In genomic region chr10:77625379-77625778, GRCh38 we compare ENCODE assay signal across 24 cellular contexts. TPM values are rescaled to one million over a fixed set of nuclear protein-coding genes. Genes with fewer than 3 reads are reported as not detected.
DNase-seq lines count a peak whose midpoint lies in the region; ATAC-seq lines count a peak whose summit lies in the region.
"Had no signal": no experiment of that assay in that cellular context is flagged by ENCODE, and none has a peak within 500 bp of the region (broad histone marks: within the 10 kb centered on the region; RNA-seq: fewer than 3 reads in every experiment).

No MANE protein-coding gene starts in this region.

- peak; percentile 6 for DNase-seq in CD1c-positive myeloid dendritic cell (ENCODE audit: extremely low spot score)
- DNase-seq in SJSA1 (ENCODE audit: low read depth in 1 of 2, low spot score in 2 of 2) = no peak
- DNase-seq in medulla oblongata (ENCODE audit: extremely low spot score) = peak; percentile 66
- no peak for DNase-seq in sciatic nerve (ENCODE audit: low spot score)
- DNase-seq in T-helper 17 cell = no peak
- DNase-seq: activated CD8-positive, alpha-beta T cell treated with anti-CD3 and anti-CD28 coated beads, Interleukin-2, amount 10 ng/mL, durations not matched to agents 7 days and 5 days; activated T-cell treated with anti-CD3 and anti-CD28 coated beads, Interleukin-2, amount 50 U/mL, for 72 hours; EL; glutamatergic neuron; KBM-7; left ventricle myocardium inferior; NCI-H1417 treated with DMSO at 0.1 percent for 48 hours; NCI-H2171 treated with DMSO at 0.1 percent for 48 hours; NCI-H82; nucleus accumbens; stimulated activated CD4-positive, alpha-beta T cell treated with anti-CD3 and anti-CD28 coated beads, Interleukin-4, amount 100 ng/mL, for 1 hour; substantia nigra had no signal

- H3K9me3 ChIP-seq in SJSA1 (replicated peaks) (no peaks in the 10 kb centered on the region; the same call in 1 of the 2 replicates), T-helper 17 cell (ENCODE audit: control insufficient read depth, low read length, poor library complexity, severe bottlenecking) (no peaks in the 10 kb centered on the region)
- H3K9me3 ChIP-seq: HAP-1, left ventricle myocardium inferior had no signal

- peaks cover 31% of the 10 kb centered on the region for H3K27me3 Mint-ChIP-seq in T-helper 17 cell
- H3K27me3 Mint-ChIP-seq: brain had no signal

- 0 out of 2 replicates have a peak overlapping the region, but pooled peaks have one; percentile 42 for H3K27ac ChIP-seq in SJSA1
- H3K27ac ChIP-seq: left ventricle myocardium inferior, RWPE1 had no signal

- H3K36me3 Mint-ChIP-seq in T-helper 17 cell (ENCODE audit: low read depth) = no peaks in the 10 kb centered on the region
- H3K36me3 Mint-ChIP-seq: activated naive CD4-positive, alpha-beta T cell treated with anti-CD3 and anti-CD28 coated beads, Interleukin-2, amount 50 U/mL, for 72 hours had no signal

- no peak overlapping the region for H3K4me3 Mint-ChIP-seq in T-helper 17 cell
- H3K4me3 Mint-ChIP-seq: activated CD8-positive, alpha-beta T cell treated with anti-CD3 and anti-CD28 coated beads, Interleukin-2, amount 10 ng/mL, durations not matched to agents 7 days and 5 days; activated T-cell treated with anti-CD3 and anti-CD28 coated beads, Interleukin-2, amount 50 U/mL, for 72 hours; brain had no signal

- no peak overlapping the region for H3K4me3 ChIP-seq in SJSA1
- H3K4me3 ChIP-seq: HAP-1, left ventricle myocardium inferior had no signal

- H3K27ac Mint-ChIP-seq in T-helper 17 cell = no peak overlapping the region
- H3K27ac Mint-ChIP-seq: activated CD8-positive, alpha-beta T cell treated with anti-CD3 and anti-CD28 coated beads, Interleukin-2, amount 10 ng/mL, durations not matched to agents 7 days and 5 days; activated naive CD4-positive, alpha-beta T cell treated with anti-CD3 and anti-CD28 coated beads, Interleukin-2, amount 50 U/mL, for 72 hours; activated T-cell treated with anti-CD3 and anti-CD28 coated beads, Interleukin-2, amount 50 U/mL, for 72 hours; brain had no signal

- H3K27me3 ChIP-seq in SJSA1 (replicated peaks) = no peaks in the 10 kb centered on the region

- peak; percentile 36 for ATAC-seq in HG02759 (IDR thresholded peaks at IDR 0.05; ENCODE audit: unreplicated experiment)
- ATAC-seq in sciatic nerve = no peak
- no peak for ATAC-seq in T-helper 17 cell
- no peak for ATAC-seq in HG02852 (IDR thresholded peaks at IDR 0.05; ENCODE audit: unreplicated experiment)
- ATAC-seq in HG02763 (IDR thresholded peaks at IDR 0.05; ENCODE audit: unreplicated experiment) = no peak
- ATAC-seq: activated CD8-positive, alpha-beta T cell treated with anti-CD3 and anti-CD28 coated beads, Interleukin-2, amount 10 ng/mL, durations not matched to agents 7 days and 5 days; activated naive CD4-positive, alpha-beta T cell treated with anti-CD3 and anti-CD28 coated beads, Interleukin-2, amount 50 U/mL, for 72 hours; activated T-cell treated with anti-CD3 and anti-CD28 coated beads, Interleukin-2, amount 50 U/mL, for 72 hours had no signal

- H3K4me1 Mint-ChIP-seq in T-helper 17 cell = peaks cover 8% of the 10 kb centered on the region

- peaks cover 29% of the 10 kb centered on the region for H3K4me1 ChIP-seq in SJSA1 (replicated peaks)
- H3K4me1 ChIP-seq: HAP-1, left ventricle myocardium inferior had no signal

- H3K36me3 ChIP-seq in SJSA1 = no peaks in the 10 kb centered on the region
- H3K36me3 ChIP-seq: HAP-1, left ventricle myocardium inferior had no signal

- intact Hi-C loops in sciatic nerve (cut with DNase I) = no loop called here

RNA-seq across cellular contexts. Expression of gene KCNMA1, which starts 12.2 kb away (rescaled TPM):
- total RNA-seq in SJSA1 (2014; rRNA removed; shearing (Covaris generic)) = 0.94 and 1.8 TPM in 2 replicates
- total RNA-seq in sciatic nerve = 10.7 TPM
- total RNA-seq in T-helper 17 cell = under 1 TPM in 1 of 2 donors, not detected in 1; 0.27 TPM
- total RNA-seq: activated naive CD4-positive, alpha-beta T cell treated with anti-CD3 and anti-CD28 coated beads, Interleukin-2, amount 50 U/mL, for 72 hours had no signal

Comparison
In these comparisons a context has a peak if more than half of its experiments do, and no peak if none do; other contexts are left out.
1. DNase-seq: peak in CD1c-positive myeloid dendritic cell (single experiment) and medulla oblongata (single experiment); none in SJSA1 (0 of 2), sciatic nerve (single experiment) and T-helper 17 cell (0 of 3).